Comparison of ENCODE assay signal across 9 cellular contexts in genomic region chr17:15263206-15263579, GRCh38. TPM values are rescaled to one million over a fixed set of nuclear protein-coding genes. Genes with fewer than 3 reads are reported as not detected.
DNase-seq lines count a peak whose midpoint lies in the region; ATAC-seq and TF ChIP-seq lines count a peak whose summit lies in the region.
"Had no signal": no experiment of that assay in that cellular context is flagged by ENCODE, and none has a peak within 500 bp of the region (broad histone marks: within the 10 kb centered on the region; RNA-seq: fewer than 3 reads in every experiment).

No MANE protein-coding gene starts in this region.

- peaks cover 7 to 29% of the 10 kb centered on the region in 2 donors for H3K4me1 ChIP-seq in adrenal gland (replicated peaks in 1 of 2)
- H3K4me1 ChIP-seq in heart right ventricle, result peaks cover 4 to 48% (median 38%) of the 10 kb centered on the region in 9 donors

- DNase-seq in Daoy (ENCODE audit: low read depth), result peak; percentile 84
- DNase-seq in adrenal gland, result peak; percentile 47 to 89 (median 83)
- DNase-seq in heart right ventricle, result peak; percentile 87 to 91
- peak; percentile 85 for DNase-seq in pons (ENCODE audit: low spot score)
- DNase-seq in GM19238 (ENCODE audit: insufficient read length, low spot score), result no peak
- DNase-seq in stimulated activated CD4-positive, alpha-beta T cell treated with anti-CD3 and anti-CD28 coated beads, Interleukin-4, amount 100 ng/mL, for 1 hour, result no peak
- DNase-seq: stimulated activated naive CD4-positive, alpha-beta T cell treated with Interleukin-2 at 50 U/mL for 16 hours had no signal

- H3K27ac ChIP-seq in adrenal gland (peak overlapping the region; percentile 65 to 97 (median 89)), heart right ventricle (peak overlapping the region; percentile 92 to 100 (median 98))

- H3K27me3 ChIP-seq in adrenal gland, result no peaks in the 10 kb centered on the region
- peaks cover 0 to 45% (median 0%) of the 10 kb centered on the region in 7 donors for H3K27me3 ChIP-seq in heart right ventricle

- peak in 1 of 2 donors; percentile 28 for TF ChIP-seq POLR2A in adrenal gland (IDR thresholded peaks at IDR 0.05)

- peak; percentile 50 to 85 (median 68) for ATAC-seq in heart right ventricle
- ATAC-seq in GM21381 (IDR thresholded peaks at IDR 0.05; ENCODE audit: unreplicated experiment), result no peak
- no peak for ATAC-seq in GM19455 (IDR thresholded peaks at IDR 0.05; ENCODE audit: unreplicated experiment)

- no peaks in the 10 kb centered on the region for H3K9me3 ChIP-seq in adrenal gland (replicated peaks in 1 of 3)
- no peaks in the 10 kb centered on the region for H3K9me3 ChIP-seq in heart right ventricle

- H3K4me3 ChIP-seq in adrenal gland (peak overlapping the region in 3 of 4 donors; percentile 7 to 72 (median 52)), heart right ventricle (peak overlapping the region; percentile 49 to 89 (median 80))

- intact Hi-C loops in adrenal gland (cut with DNase I), result loop anchor here (5.0 kb wide), 1 partner anchor 239 kb away; no protein-coding TSS in a partner anchor
- intact Hi-C loops in heart right ventricle (cut with DNase I), result loop anchor here in 7 of 10 donors (1.0 to 10.0 kb wide), 9 partner anchors 79 to 194 kb away; partner anchors contain the start of gene TEKT3 (in 2 of the 7)

- H3K36me3 ChIP-seq in adrenal gland (replicated peaks in 1 of 2) (peaks cover 0 to 3% of the 10 kb centered on the region in 2 donors), heart right ventricle (peaks cover 0 to 14% (median 7%) of the 10 kb centered on the region in 9 donors)

- TF ChIP-seq CTCF in adrenal gland (IDR thresholded peaks at IDR 0.05), result no peak
- TF ChIP-seq CTCF in heart right ventricle (IDR thresholded peaks at IDR 0.05), result no peak

- WGBS in adrenal gland, 4 donors, result 2 to 11% (median 3%) methylated on average over 8 to 17 of the region's 17 CpGs
- 2 to 3% methylated on average over 17 of the region's 17 CpGs for WGBS in heart right ventricle, 2 donors

RNA-seq across cellular contexts. Expression of gene PMP22, which starts 1.9 kb away (rescaled TPM):
- total RNA-seq in Daoy (2014; rRNA removed; shearing (Covaris generic)), result 26.7 and 32.4 TPM in 2 replicates
- total RNA-seq in adrenal gland, result 100 to 1,000 TPM in 2 of 8 donors, 10 to 100 TPM in 6; 35.7 to 142 (median 91.7) TPM
- polyA plus RNA-seq in adrenal gland, result 10 to 100 TPM; 17.1 to 54.1 (median 45.6) TPM
- total RNA-seq in heart right ventricle, result 100 to 1,000 TPM in 9 of 10 donors, 10 to 100 TPM in 1; 99.1 to 241 (median 158) TPM
- 100 to 1,000 TPM in 1 of 2 donors, 10 to 100 TPM in 1; 62.0 to 178 TPM for polyA plus RNA-seq in heart right ventricle

Comparison
In these comparisons a context has a peak if more than half of its experiments do, and no peak if none do; other contexts are left out.
1. DNase-seq: peak in Daoy (single experiment), adrenal gland (7 of 7), heart right ventricle (2 of 2) and pons (single experiment); none in GM19238 (single experiment) and stimulated activated CD4-positive, alpha-beta T cell treated with anti-CD3 and anti-CD28 coated beads, Interleukin-4, amount 100 ng/mL, for 1 hour (single experiment).
2. ATAC-seq: peak in heart right ventricle (8 of 8); none in GM21381 (single experiment) and GM19455 (single experiment).